Comparison of ENCODE assay signal across 1 cellular context in genomic region chr22:25482868-25483639, GRCh38.
TF ChIP-seq lines count a peak whose summit lies in the region.

No MANE protein-coding gene starts in this region.

TF ChIP-seq in GM12878, 131 proteins besides CTCF, POLR2A, EP300 and RAD21 (continued from another document):
- TF ChIP-seq, protein P1, sequence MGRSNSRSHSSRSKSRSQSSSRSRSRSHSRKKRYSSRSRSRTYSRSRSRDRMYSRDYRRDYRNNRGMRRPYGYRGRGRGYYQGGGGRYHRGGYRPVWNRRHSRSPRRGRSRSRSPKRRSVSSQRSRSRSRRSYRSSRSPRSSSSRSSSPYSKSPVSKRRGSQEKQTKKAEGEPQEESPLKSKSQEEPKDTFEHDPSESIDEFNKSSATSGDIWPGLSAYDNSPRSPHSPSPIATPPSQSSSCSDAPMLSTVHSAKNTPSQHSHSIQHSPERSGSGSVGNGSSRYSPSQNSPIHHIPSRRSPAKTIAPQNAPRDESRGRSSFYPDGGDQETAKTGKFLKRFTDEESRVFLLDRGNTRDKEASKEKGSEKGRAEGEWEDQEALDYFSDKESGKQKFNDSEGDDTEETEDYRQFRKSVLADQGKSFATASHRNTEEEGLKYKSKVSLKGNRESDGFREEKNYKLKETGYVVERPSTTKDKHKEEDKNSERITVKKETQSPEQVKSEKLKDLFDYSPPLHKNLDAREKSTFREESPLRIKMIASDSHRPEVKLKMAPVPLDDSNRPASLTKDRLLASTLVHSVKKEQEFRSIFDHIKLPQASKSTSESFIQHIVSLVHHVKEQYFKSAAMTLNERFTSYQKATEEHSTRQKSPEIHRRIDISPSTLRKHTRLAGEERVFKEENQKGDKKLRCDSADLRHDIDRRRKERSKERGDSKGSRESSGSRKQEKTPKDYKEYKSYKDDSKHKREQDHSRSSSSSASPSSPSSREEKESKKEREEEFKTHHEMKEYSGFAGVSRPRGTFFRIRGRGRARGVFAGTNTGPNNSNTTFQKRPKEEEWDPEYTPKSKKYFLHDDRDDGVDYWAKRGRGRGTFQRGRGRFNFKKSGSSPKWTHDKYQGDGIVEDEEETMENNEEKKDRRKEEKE (IDR thresholded peaks at IDR 0.05) = no peak
- TF ChIP-seq SMAD5 (IDR thresholded peaks at IDR 0.05; ENCODE audit: low read depth) (no peak), PRDM15 (CRISPR knock-in tag; IDR thresholded peaks at IDR 0.05) (no peak), STAT1 (conservative IDR thresholded peaks at IDR 0.05) (no peak)
